1 cellular context compared by ENCODE assay signal in genomic region chr2:127414855-127415592, GRCh38.
A peak's percentile ranks its signal among the peaks of the same experiment; 100 is the strongest.
TF ChIP-seq lines count a peak whose summit lies in the region.

No MANE protein-coding gene starts in this region.

TF ChIP-seq in HepG2, 621 proteins besides CTCF, POLR2A, EP300 and RAD21 (continued from another document and continues in another):
- no peak for TF ChIP-seq ZNF407 (CRISPR knock-in tag; IDR thresholded peaks at IDR 0.05; ENCODE audit: not compliant biosample characterization)
- peak; percentile 75 for TF ChIP-seq SKIL (CRISPR knock-in tag; IDR thresholded peaks at IDR 0.05; ENCODE audit: borderline replicate concordance)
- peak; percentile 26; the same call in 1 of the 2 replicates for TF ChIP-seq ETV5 (CRISPR knock-in tag; IDR thresholded peaks at IDR 0.05; ENCODE audit: borderline replicate concordance)
- no peak for TF ChIP-seq XBP1 (CRISPR knock-in tag; IDR thresholded peaks at IDR 0.05)
- TF ChIP-seq SRSF4 (IDR thresholded peaks at IDR 0.05; ENCODE audit: low read depth, low read length, poor library complexity, severe bottlenecking): no peak
- no peak for TF ChIP-seq NFIC (IDR thresholded peaks at IDR 0.05; ENCODE audit: low read length)
- no peak; the same call in 1 of the 2 replicates for TF ChIP-seq ZNF430 (CRISPR knock-in tag; IDR thresholded peaks at IDR 0.05)
- no peak for TF ChIP-seq ZNF251 (CRISPR knock-in tag; IDR thresholded peaks at IDR 0.05)
- TF ChIP-seq ZNF230 (CRISPR knock-in tag; IDR thresholded peaks at IDR 0.05): peak; percentile 63
- TF ChIP-seq MTA3 (CRISPR knock-in tag; IDR thresholded peaks at IDR 0.05): no peak
- no peak for TF ChIP-seq ZNF552 (CRISPR knock-in tag; IDR thresholded peaks at IDR 0.05; ENCODE audit: borderline replicate concordance)
- peak; percentile 78 for TF ChIP-seq IRF2 (CRISPR knock-in tag; IDR thresholded peaks at IDR 0.05)
- TF ChIP-seq CBX2 (IDR thresholded peaks at IDR 0.05; ENCODE audit: low read depth, low read length): no peak
- no peak for TF ChIP-seq CBX2 (CRISPR knock-in tag; IDR thresholded peaks at IDR 0.05; ENCODE audit: low read depth)
- TF ChIP-seq HNF4G (IDR thresholded peaks at IDR 0.05; ENCODE audit: borderline replicate concordance, low read depth, low read length): no peak
- no peak for TF ChIP-seq HNF4G (CRISPR knock-in tag; IDR thresholded peaks at IDR 0.05; ENCODE audit: borderline replicate concordance, low read depth)
- no peak for TF ChIP-seq ZNF567 (CRISPR knock-in tag; IDR thresholded peaks at IDR 0.05; ENCODE audit: borderline replicate concordance)
- TF ChIP-seq TOE1 (CRISPR knock-in tag; IDR thresholded peaks at IDR 0.05): no peak
- no peak for TF ChIP-seq FOXO4 (CRISPR knock-in tag; conservative IDR thresholded peaks at IDR 0.05)
- TF ChIP-seq, protein P1, sequence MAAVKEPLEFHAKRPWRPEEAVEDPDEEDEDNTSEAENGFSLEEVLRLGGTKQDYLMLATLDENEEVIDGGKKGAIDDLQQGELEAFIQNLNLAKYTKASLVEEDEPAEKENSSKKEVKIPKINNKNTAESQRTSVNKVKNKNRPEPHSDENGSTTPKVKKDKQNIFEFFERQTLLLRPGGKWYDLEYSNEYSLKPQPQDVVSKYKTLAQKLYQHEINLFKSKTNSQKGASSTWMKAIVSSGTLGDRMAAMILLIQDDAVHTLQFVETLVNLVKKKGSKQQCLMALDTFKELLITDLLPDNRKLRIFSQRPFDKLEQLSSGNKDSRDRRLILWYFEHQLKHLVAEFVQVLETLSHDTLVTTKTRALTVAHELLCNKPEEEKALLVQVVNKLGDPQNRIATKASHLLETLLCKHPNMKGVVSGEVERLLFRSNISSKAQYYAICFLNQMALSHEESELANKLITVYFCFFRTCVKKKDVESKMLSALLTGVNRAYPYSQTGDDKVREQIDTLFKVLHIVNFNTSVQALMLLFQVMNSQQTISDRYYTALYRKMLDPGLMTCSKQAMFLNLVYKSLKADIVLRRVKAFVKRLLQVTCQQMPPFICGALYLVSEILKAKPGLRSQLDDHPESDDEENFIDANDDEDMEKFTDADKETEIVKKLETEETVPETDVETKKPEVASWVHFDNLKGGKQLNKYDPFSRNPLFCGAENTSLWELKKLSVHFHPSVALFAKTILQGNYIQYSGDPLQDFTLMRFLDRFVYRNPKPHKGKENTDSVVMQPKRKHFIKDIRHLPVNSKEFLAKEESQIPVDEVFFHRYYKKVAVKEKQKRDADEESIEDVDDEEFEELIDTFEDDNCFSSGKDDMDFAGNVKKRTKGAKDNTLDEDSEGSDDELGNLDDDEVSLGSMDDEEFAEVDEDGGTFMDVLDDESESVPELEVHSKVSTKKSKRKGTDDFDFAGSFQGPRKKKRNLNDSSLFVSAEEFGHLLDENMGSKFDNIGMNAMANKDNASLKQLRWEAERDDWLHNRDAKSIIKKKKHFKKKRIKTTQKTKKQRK (IDR thresholded peaks at IDR 0.05; ENCODE audit: low read length): no peak
- TF ChIP-seq ZNF619 (CRISPR knock-in tag; IDR thresholded peaks at IDR 0.05): no peak
- TF ChIP-seq PHF8 (CRISPR knock-in tag; IDR thresholded peaks at IDR 0.05): 0 out of 2 replicates have a peak, but pooled peaks have one; percentile 35
- no peak for TF ChIP-seq ZNF317 (CRISPR knock-in tag; IDR thresholded peaks at IDR 0.05)
- TF ChIP-seq, protein P2, sequence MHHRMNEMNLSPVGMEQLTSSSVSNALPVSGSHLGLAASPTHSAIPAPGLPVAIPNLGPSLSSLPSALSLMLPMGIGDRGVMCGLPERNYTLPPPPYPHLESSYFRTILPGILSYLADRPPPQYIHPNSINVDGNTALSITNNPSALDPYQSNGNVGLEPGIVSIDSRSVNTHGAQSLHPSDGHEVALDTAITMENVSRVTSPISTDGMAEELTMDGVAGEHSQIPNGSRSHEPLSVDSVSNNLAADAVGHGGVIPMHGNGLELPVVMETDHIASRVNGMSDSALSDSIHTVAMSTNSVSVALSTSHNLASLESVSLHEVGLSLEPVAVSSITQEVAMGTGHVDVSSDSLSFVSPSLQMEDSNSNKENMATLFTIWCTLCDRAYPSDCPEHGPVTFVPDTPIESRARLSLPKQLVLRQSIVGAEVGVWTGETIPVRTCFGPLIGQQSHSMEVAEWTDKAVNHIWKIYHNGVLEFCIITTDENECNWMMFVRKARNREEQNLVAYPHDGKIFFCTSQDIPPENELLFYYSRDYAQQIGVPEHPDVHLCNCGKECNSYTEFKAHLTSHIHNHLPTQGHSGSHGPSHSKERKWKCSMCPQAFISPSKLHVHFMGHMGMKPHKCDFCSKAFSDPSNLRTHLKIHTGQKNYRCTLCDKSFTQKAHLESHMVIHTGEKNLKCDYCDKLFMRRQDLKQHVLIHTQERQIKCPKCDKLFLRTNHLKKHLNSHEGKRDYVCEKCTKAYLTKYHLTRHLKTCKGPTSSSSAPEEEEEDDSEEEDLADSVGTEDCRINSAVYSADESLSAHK (CRISPR knock-in tag; IDR thresholded peaks at IDR 0.05; ENCODE audit: borderline replicate concordance): no peak
- TF ChIP-seq TAF15 (IDR thresholded peaks at IDR 0.05; ENCODE audit: low read depth, low read length, poor library complexity, severe bottlenecking): no peak
- TF ChIP-seq SALL1 (CRISPR knock-in tag; IDR thresholded peaks at IDR 0.05): peak; percentile 87
- no peak for TF ChIP-seq GPN1 (CRISPR knock-in tag; IDR thresholded peaks at IDR 0.05; ENCODE audit: borderline replicate concordance)
- TF ChIP-seq HNF1A (IDR thresholded peaks at IDR 0.05; ENCODE audit: low read depth): peak; percentile 23; the same call in 1 of the 2 replicates
- TF ChIP-seq HNF1A (CRISPR knock-in tag; IDR thresholded peaks at IDR 0.05; ENCODE audit: borderline replicate concordance): peak; percentile 78
- no peak for TF ChIP-seq GTF2F1 (IDR thresholded peaks at IDR 0.05; ENCODE audit: low read length)
- no peak for TF ChIP-seq NFRKB (IDR thresholded peaks at IDR 0.05)
- TF ChIP-seq DMAP1 (CRISPR knock-in tag; IDR thresholded peaks at IDR 0.05): 0 out of 2 replicates have a peak, but pooled peaks have one; percentile 36
- TF ChIP-seq ATAD3A (CRISPR knock-in tag; IDR thresholded peaks at IDR 0.05): no peak
- TF ChIP-seq ZNF367 (CRISPR knock-in tag; IDR thresholded peaks at IDR 0.05; ENCODE audit: borderline replicate concordance): no peak
- TF ChIP-seq ZNF614 (CRISPR knock-in tag; IDR thresholded peaks at IDR 0.05; ENCODE audit: borderline replicate concordance): peak; percentile 46; the same call in 1 of the 2 replicates
- TF ChIP-seq SNAPC2 (CRISPR knock-in tag; IDR thresholded peaks at IDR 0.05): peak; percentile 76; the same call in 1 of the 2 replicates
- no peak for TF ChIP-seq ATRX (CRISPR knock-in tag; IDR thresholded peaks at IDR 0.05; ENCODE audit: borderline replicate concordance)
- TF ChIP-seq ZNF879 (CRISPR knock-in tag; IDR thresholded peaks at IDR 0.05): no peak
- TF ChIP-seq KLF11 (CRISPR knock-in tag; IDR thresholded peaks at IDR 0.05): no peak
- no peak for TF ChIP-seq AGO2 (optimal IDR thresholded peaks at IDR 0.05; ENCODE audit: low read depth, low read length)
